1 cellular context compared by ENCODE assay signal in the genomic region with DNA sequence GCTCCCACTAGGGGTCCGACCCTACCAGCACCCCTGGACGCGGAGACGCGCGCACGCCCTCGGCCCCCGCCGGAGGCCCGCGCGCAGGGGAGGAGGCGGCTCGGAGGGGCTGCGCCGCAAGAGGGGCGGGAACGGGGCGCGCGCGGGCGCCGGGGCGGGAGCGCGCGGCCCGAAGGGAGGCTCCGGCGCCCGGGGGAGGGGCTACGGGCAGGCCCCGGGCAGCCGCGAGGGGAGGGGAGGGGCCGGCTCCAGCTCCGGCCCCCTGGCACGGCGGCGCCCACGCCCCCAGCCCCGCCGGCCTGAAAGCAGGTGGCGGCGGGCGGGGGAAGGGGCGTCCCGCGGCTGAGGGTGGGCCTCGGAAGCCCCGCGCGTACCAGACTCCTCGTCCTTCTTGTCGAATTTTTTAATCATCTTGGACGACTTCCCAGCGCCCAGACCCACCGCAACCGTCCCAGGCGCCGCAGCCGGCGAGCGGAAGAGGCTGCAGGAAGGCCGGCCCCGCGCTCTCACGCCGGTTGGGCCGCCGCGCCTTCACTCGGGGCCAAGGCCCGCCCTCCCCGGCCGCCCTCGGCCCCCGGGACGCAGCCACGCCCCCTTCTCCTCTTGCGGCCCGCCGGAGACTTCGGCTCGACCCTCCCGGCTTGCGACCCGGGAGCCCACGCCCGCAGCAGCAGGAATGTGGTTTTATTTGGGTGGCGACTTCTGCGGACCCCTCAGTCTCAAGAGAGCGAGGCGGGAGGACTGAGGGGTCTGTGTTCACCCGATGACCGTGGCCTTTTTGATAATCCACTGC.
A peak's percentile ranks its signal among the peaks of the same experiment; 100 is the strongest.
TF ChIP-seq lines count a peak whose summit lies in the region.

A gene with protein sequence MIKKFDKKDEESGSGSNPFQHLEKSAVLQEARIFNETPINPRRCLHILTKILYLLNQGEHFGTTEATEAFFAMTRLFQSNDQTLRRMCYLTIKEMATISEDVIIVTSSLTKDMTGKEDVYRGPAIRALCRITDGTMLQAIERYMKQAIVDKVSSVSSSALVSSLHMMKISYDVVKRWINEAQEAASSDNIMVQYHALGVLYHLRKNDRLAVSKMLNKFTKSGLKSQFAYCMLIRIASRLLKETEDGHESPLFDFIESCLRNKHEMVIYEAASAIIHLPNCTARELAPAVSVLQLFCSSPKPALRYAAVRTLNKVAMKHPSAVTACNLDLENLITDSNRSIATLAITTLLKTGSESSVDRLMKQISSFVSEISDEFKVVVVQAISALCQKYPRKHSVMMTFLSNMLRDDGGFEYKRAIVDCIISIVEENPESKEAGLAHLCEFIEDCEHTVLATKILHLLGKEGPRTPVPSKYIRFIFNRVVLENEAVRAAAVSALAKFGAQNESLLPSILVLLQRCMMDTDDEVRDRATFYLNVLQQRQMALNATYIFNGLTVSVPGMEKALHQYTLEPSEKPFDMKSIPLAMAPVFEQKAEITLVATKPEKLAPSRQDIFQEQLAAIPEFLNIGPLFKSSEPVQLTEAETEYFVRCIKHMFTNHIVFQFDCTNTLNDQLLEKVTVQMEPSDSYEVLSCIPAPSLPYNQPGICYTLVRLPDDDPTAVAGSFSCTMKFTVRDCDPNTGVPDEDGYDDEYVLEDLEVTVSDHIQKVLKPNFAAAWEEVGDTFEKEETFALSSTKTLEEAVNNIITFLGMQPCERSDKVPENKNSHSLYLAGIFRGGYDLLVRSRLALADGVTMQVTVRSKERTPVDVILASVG (minus strand): TSS at position 491 of the 793 bp plus-strand sequence. CDS start 80 bp downstream, at position 411.

TF ChIP-seq in K562, 482 proteins besides CTCF, POLR2A, EP300 and RAD21 (continued from another document):
- TF ChIP-seq, protein P1, sequence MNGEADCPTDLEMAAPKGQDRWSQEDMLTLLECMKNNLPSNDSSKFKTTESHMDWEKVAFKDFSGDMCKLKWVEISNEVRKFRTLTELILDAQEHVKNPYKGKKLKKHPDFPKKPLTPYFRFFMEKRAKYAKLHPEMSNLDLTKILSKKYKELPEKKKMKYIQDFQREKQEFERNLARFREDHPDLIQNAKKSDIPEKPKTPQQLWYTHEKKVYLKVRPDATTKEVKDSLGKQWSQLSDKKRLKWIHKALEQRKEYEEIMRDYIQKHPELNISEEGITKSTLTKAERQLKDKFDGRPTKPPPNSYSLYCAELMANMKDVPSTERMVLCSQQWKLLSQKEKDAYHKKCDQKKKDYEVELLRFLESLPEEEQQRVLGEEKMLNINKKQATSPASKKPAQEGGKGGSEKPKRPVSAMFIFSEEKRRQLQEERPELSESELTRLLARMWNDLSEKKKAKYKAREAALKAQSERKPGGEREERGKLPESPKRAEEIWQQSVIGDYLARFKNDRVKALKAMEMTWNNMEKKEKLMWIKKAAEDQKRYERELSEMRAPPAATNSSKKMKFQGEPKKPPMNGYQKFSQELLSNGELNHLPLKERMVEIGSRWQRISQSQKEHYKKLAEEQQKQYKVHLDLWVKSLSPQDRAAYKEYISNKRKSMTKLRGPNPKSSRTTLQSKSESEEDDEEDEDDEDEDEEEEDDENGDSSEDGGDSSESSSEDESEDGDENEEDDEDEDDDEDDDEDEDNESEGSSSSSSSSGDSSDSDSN (IDR thresholded peaks at IDR 0.05; ENCODE audit: borderline replicate concordance in 1 of 2, low read depth in 2 of 2, low read length in 2 of 2): 0 out of 4 replicates have a peak, but pooled peaks of 1 of the 2 experiments have one; percentile 44
- TF ChIP-seq RB1 (IDR thresholded peaks at IDR 0.05; ENCODE audit: low read depth): peak; percentile 88
- TF ChIP-seq, protein P2, sequence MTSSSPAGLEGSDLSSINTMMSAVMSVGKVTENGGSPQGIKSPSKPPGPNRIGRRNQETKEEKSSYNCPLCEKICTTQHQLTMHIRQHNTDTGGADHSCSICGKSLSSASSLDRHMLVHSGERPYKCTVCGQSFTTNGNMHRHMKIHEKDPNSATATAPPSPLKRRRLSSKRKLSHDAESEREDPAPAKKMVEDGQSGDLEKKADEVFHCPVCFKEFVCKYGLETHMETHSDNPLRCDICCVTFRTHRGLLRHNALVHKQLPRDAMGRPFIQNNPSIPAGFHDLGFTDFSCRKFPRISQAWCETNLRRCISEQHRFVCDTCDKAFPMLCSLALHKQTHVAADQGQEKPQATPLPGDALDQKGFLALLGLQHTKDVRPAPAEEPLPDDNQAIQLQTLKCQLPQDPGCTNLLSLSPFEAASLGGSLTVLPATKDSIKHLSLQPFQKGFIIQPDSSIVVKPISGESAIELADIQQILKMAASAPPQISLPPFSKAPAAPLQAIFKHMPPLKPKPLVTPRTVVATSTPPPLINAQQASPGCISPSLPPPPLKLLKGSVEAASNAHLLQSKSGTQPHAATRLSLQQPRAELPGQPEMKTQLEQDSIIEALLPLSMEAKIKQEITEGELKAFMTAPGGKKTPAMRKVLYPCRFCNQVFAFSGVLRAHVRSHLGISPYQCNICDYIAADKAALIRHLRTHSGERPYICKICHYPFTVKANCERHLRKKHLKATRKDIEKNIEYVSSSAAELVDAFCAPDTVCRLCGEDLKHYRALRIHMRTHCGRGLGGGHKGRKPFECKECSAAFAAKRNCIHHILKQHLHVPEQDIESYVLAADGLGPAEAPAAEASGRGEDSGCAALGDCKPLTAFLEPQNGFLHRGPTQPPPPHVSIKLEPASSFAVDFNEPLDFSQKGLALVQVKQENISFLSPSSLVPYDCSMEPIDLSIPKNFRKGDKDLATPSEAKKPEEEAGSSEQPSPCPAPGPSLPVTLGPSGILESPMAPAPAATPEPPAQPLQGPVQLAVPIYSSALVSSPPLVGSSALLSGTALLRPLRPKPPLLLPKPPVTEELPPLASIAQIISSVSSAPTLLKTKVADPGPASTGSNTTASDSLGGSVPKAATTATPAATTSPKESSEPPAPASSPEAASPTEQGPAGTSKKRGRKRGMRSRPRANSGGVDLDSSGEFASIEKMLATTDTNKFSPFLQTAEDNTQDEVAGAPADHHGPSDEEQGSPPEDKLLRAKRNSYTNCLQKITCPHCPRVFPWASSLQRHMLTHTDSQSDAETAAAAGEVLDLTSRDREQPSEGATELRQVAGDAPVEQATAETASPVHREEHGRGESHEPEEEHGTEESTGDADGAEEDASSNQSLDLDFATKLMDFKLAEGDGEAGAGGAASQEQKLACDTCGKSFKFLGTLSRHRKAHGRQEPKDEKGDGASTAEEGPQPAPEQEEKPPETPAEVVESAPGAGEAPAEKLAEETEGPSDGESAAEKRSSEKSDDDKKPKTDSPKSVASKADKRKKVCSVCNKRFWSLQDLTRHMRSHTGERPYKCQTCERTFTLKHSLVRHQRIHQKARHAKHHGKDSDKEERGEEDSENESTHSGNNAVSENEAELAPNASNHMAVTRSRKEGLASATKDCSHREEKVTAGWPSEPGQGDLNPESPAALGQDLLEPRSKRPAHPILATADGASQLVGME (CRISPR knock-in tag; IDR thresholded peaks at IDR 0.05): 0 out of 2 replicates have a peak, but pooled peaks have one; percentile 45
- 0 out of 2 replicates have a peak, but pooled peaks have one; percentile 19 for TF ChIP-seq BRD4 (IDR thresholded peaks at IDR 0.05)
- TF ChIP-seq ZKSCAN8 (CRISPR knock-in tag; IDR thresholded peaks at IDR 0.05): no peak
- peak; percentile 58; the same call in 1 of the 2 replicates for TF ChIP-seq ESRRA (IDR thresholded peaks at IDR 0.05; ENCODE audit: borderline replicate concordance, low read depth)
- no peak for TF ChIP-seq PTTG1 (tag; IDR thresholded peaks at IDR 0.05; ENCODE audit: low read depth)
- TF ChIP-seq, protein P3, sequence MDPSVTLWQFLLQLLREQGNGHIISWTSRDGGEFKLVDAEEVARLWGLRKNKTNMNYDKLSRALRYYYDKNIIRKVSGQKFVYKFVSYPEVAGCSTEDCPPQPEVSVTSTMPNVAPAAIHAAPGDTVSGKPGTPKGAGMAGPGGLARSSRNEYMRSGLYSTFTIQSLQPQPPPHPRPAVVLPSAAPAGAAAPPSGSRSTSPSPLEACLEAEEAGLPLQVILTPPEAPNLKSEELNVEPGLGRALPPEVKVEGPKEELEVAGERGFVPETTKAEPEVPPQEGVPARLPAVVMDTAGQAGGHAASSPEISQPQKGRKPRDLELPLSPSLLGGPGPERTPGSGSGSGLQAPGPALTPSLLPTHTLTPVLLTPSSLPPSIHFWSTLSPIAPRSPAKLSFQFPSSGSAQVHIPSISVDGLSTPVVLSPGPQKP (CRISPR knock-in tag; IDR thresholded peaks at IDR 0.05): no peak
- no peak for TF ChIP-seq TAF9B (IDR thresholded peaks at IDR 0.05; ENCODE audit: partially characterized antibody)
- TF ChIP-seq, protein P4, sequence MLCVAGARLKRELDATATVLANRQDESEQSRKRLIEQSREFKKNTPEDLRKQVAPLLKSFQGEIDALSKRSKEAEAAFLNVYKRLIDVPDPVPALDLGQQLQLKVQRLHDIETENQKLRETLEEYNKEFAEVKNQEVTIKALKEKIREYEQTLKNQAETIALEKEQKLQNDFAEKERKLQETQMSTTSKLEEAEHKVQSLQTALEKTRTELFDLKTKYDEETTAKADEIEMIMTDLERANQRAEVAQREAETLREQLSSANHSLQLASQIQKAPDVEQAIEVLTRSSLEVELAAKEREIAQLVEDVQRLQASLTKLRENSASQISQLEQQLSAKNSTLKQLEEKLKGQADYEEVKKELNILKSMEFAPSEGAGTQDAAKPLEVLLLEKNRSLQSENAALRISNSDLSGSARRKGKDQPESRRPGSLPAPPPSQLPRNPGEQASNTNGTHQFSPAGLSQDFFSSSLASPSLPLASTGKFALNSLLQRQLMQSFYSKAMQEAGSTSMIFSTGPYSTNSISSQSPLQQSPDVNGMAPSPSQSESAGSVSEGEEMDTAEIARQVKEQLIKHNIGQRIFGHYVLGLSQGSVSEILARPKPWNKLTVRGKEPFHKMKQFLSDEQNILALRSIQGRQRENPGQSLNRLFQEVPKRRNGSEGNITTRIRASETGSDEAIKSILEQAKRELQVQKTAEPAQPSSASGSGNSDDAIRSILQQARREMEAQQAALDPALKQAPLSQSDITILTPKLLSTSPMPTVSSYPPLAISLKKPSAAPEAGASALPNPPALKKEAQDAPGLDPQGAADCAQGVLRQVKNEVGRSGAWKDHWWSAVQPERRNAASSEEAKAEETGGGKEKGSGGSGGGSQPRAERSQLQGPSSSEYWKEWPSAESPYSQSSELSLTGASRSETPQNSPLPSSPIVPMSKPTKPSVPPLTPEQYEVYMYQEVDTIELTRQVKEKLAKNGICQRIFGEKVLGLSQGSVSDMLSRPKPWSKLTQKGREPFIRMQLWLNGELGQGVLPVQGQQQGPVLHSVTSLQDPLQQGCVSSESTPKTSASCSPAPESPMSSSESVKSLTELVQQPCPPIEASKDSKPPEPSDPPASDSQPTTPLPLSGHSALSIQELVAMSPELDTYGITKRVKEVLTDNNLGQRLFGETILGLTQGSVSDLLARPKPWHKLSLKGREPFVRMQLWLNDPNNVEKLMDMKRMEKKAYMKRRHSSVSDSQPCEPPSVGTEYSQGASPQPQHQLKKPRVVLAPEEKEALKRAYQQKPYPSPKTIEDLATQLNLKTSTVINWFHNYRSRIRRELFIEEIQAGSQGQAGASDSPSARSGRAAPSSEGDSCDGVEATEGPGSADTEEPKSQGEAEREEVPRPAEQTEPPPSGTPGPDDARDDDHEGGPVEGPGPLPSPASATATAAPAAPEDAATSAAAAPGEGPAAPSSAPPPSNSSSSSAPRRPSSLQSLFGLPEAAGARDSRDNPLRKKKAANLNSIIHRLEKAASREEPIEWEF (CRISPR knock-in tag; IDR thresholded peaks at IDR 0.05): no peak
- TF ChIP-seq ZNF184 (CRISPR knock-in tag; IDR thresholded peaks at IDR 0.05): no peak
- TF ChIP-seq, protein P5, sequence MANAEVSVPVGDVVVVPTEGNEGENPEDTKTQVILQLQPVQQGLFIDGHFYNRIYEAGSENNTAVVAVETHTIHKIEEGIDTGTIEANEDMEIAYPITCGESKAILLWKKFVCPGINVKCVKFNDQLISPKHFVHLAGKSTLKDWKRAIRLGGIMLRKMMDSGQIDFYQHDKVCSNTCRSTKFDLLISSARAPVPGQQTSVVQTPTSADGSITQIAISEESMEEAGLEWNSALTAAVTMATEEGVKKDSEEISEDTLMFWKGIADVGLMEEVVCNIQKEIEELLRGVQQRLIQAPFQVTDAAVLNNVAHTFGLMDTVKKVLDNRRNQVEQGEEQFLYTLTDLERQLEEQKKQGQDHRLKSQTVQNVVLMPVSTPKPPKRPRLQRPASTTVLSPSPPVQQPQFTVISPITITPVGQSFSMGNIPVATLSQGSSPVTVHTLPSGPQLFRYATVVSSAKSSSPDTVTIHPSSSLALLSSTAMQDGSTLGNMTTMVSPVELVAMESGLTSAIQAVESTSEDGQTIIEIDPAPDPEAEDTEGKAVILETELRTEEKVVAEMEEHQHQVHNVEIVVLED (CRISPR knock-in tag; IDR thresholded peaks at IDR 0.05): peak; percentile 68
- no peak for TF ChIP-seq SLC30A9 (CRISPR knock-in tag; IDR thresholded peaks at IDR 0.05)
- no peak for TF ChIP-seq TCF7 (IDR thresholded peaks at IDR 0.05; ENCODE audit: borderline replicate concordance)
- TF ChIP-seq, protein P6, sequence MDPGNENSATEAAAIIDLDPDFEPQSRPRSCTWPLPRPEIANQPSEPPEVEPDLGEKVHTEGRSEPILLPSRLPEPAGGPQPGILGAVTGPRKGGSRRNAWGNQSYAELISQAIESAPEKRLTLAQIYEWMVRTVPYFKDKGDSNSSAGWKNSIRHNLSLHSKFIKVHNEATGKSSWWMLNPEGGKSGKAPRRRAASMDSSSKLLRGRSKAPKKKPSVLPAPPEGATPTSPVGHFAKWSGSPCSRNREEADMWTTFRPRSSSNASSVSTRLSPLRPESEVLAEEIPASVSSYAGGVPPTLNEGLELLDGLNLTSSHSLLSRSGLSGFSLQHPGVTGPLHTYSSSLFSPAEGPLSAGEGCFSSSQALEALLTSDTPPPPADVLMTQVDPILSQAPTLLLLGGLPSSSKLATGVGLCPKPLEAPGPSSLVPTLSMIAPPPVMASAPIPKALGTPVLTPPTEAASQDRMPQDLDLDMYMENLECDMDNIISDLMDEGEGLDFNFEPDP (CRISPR knock-in tag; IDR thresholded peaks at IDR 0.05): no peak; the same call in 1 of the 2 replicates
- TF ChIP-seq ZNF589 (CRISPR knock-in tag; IDR thresholded peaks at IDR 0.05; ENCODE audit: low read depth): no peak
- TF ChIP-seq, protein P7, sequence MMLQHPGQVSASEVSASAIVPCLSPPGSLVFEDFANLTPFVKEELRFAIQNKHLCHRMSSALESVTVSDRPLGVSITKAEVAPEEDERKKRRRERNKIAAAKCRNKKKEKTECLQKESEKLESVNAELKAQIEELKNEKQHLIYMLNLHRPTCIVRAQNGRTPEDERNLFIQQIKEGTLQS (IDR thresholded peaks at IDR 0.05): no peak
- TF ChIP-seq, protein P7 (CRISPR knock-in tag; conservative IDR thresholded peaks at IDR 0.05): peak; percentile 35; the same call in 1 of the 2 replicates
- no peak for TF ChIP-seq U2AF2 (optimal IDR thresholded peaks at IDR 0.05; ENCODE audit: low read depth, low read length)
- TF ChIP-seq NFIC (IDR thresholded peaks at IDR 0.05): peak; percentile 57; the same call in 1 of the 2 replicates
- TF ChIP-seq, protein P8, sequence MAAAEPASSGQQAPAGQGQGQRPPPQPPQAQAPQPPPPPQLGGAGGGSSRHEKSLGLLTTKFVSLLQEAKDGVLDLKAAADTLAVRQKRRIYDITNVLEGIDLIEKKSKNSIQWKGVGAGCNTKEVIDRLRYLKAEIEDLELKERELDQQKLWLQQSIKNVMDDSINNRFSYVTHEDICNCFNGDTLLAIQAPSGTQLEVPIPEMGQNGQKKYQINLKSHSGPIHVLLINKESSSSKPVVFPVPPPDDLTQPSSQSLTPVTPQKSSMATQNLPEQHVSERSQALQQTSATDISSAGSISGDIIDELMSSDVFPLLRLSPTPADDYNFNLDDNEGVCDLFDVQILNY (CRISPR knock-in tag; IDR thresholded peaks at IDR 0.05): no peak
